1 cellular context compared by ENCODE assay signal in genomic region chr1:89609781-89610456, GRCh38.
TF ChIP-seq lines count a peak whose summit lies in the region.

No MANE protein-coding gene starts in this region.

TF ChIP-seq in HepG2, 621 proteins besides CTCF, POLR2A, EP300 and RAD21 (continued from another document and continues in another):
- no peak for TF ChIP-seq NFAT5 (CRISPR knock-in tag; IDR thresholded peaks at IDR 0.05)
- no peak for TF ChIP-seq CCAR2 (optimal IDR thresholded peaks at IDR 0.05; ENCODE audit: low read depth, low read length)
- TF ChIP-seq ZNF652 (CRISPR knock-in tag; IDR thresholded peaks at IDR 0.05; ENCODE audit: borderline replicate concordance, low read depth) = no peak
- TF ChIP-seq ZNF761 (CRISPR knock-in tag; conservative IDR thresholded peaks at IDR 0.05) = no peak
- no peak for TF ChIP-seq ZNF530 (CRISPR knock-in tag; IDR thresholded peaks at IDR 0.05; ENCODE audit: low read depth)
- no peak for TF ChIP-seq ZNF383 (CRISPR knock-in tag; IDR thresholded peaks at IDR 0.05; ENCODE audit: borderline replicate concordance)
- no peak for TF ChIP-seq CREM (IDR thresholded peaks at IDR 0.05)
- TF ChIP-seq CREM (CRISPR knock-in tag; IDR thresholded peaks at IDR 0.05) = no peak
- TF ChIP-seq ZNF138 (CRISPR knock-in tag; IDR thresholded peaks at IDR 0.05; ENCODE audit: low read depth) = peak; percentile 55; the same call in 1 of the 2 replicates
- no peak for TF ChIP-seq YEATS2 (CRISPR knock-in tag; IDR thresholded peaks at IDR 0.05; ENCODE audit: borderline replicate concordance)
- peak; percentile 89 for TF ChIP-seq ZNF687 (CRISPR knock-in tag; IDR thresholded peaks at IDR 0.05)
- TF ChIP-seq SAFB2 (CRISPR knock-in tag; IDR thresholded peaks at IDR 0.05; ENCODE audit: borderline replicate concordance, low read depth) = no peak
- no peak for TF ChIP-seq MYC (CRISPR knock-in tag; IDR thresholded peaks at IDR 0.05; ENCODE audit: borderline replicate concordance)
- no peak for TF ChIP-seq PRMT3 (CRISPR knock-in tag; IDR thresholded peaks at IDR 0.05; ENCODE audit: borderline replicate concordance, low read depth)
- TF ChIP-seq SP5 (CRISPR knock-in tag; IDR thresholded peaks at IDR 0.05; ENCODE audit: borderline replicate concordance, low read depth) = no peak
- TF ChIP-seq SALL2 (CRISPR knock-in tag; IDR thresholded peaks at IDR 0.05) = no peak
- no peak for TF ChIP-seq STAT5B (CRISPR knock-in tag; IDR thresholded peaks at IDR 0.05)
- no peak for TF ChIP-seq ZNF343 (CRISPR knock-in tag; IDR thresholded peaks at IDR 0.05)
- TF ChIP-seq ZBTB21 (CRISPR knock-in tag; IDR thresholded peaks at IDR 0.05) = no peak
- peak; percentile 45 for TF ChIP-seq PHF8 (CRISPR knock-in tag; IDR thresholded peaks at IDR 0.05)
- no peak for TF ChIP-seq HDAC6 (IDR thresholded peaks at IDR 0.05; ENCODE audit: low read depth, low read length)
- TF ChIP-seq DBP (CRISPR knock-in tag; IDR thresholded peaks at IDR 0.05; ENCODE audit: not compliant biosample characterization) = no peak
- TF ChIP-seq HNRNPL (IDR thresholded peaks at IDR 0.05; ENCODE audit: low read depth, low read length) = peak; percentile 90; the same call in 1 of the 2 replicates
- peak; percentile 38; the same call in 1 of the 2 replicates for TF ChIP-seq NFYC (CRISPR knock-in tag; IDR thresholded peaks at IDR 0.05)
- TF ChIP-seq SNAPC2 (CRISPR knock-in tag; IDR thresholded peaks at IDR 0.05) = no peak
- no peak for TF ChIP-seq ZNF20 (CRISPR knock-in tag; IDR thresholded peaks at IDR 0.05)
- TF ChIP-seq PRDM4 (CRISPR knock-in tag; IDR thresholded peaks at IDR 0.05; ENCODE audit: borderline replicate concordance) = no peak
- TF ChIP-seq PREB (CRISPR knock-in tag; IDR thresholded peaks at IDR 0.05) = no peak
- peak; percentile 94 for TF ChIP-seq ZNF263 (CRISPR knock-in tag; IDR thresholded peaks at IDR 0.05)
- no peak for TF ChIP-seq ATF5 (CRISPR knock-in tag; IDR thresholded peaks at IDR 0.05; ENCODE audit: low read depth)
- no peak for TF ChIP-seq NR1H2 (CRISPR knock-in tag; IDR thresholded peaks at IDR 0.05; ENCODE audit: borderline replicate concordance, low read depth)
- 0 out of 2 replicates have a peak, but pooled peaks have one; percentile 10 for TF ChIP-seq MEIS1 (CRISPR knock-in tag; IDR thresholded peaks at IDR 0.05; ENCODE audit: borderline replicate concordance)
- TF ChIP-seq HNRNPH1 (optimal IDR thresholded peaks at IDR 0.05; ENCODE audit: low read depth, low read length) = no peak
- no peak for TF ChIP-seq USF2 (IDR thresholded peaks at IDR 0.05; ENCODE audit: low read depth, low read length)
- TF ChIP-seq USF2 (CRISPR knock-in tag; IDR thresholded peaks at IDR 0.05; ENCODE audit: borderline replicate concordance) = no peak
- no peak for TF ChIP-seq KDM3A (CRISPR knock-in tag; IDR thresholded peaks at IDR 0.05; ENCODE audit: low read depth)
- TF ChIP-seq ZNF350 (CRISPR knock-in tag; IDR thresholded peaks at IDR 0.05; ENCODE audit: borderline replicate concordance, low read depth) = no peak
- no peak for TF ChIP-seq ADNP (CRISPR knock-in tag; IDR thresholded peaks at IDR 0.05)
- TF ChIP-seq GZF1 (CRISPR knock-in tag; IDR thresholded peaks at IDR 0.05) = no peak
- no peak for TF ChIP-seq FOXP4 (CRISPR knock-in tag; IDR thresholded peaks at IDR 0.05)
- no peak for TF ChIP-seq ATRX (CRISPR knock-in tag; IDR thresholded peaks at IDR 0.05; ENCODE audit: borderline replicate concordance)
- no peak for TF ChIP-seq ZBTB14 (CRISPR knock-in tag; IDR thresholded peaks at IDR 0.05)
- TF ChIP-seq KAT8 (CRISPR knock-in tag; IDR thresholded peaks at IDR 0.05) = peak; percentile 39; the same call in 1 of the 2 replicates
